ENCODE assay signal across 9 cellular contexts in the genomic region with DNA sequence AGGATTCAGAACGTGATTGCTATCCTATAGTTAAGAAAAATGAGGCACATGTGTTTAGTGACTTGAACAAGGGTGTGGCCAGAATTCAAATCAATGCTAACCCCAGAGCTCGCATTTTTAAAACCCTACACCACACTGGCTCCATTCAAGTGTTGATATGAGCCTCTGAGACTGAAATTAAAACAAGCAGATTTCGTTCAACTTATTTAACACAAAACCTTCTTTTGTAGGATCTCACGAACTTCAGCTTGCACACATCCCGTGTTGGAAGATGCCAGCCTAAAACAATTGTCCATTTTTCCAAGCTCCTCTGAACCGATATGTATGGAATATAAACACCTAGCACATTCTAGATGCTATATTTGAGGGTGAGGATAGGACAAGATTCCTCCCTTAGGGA.
"Had no signal": no experiment of that assay in that cellular context is flagged by ENCODE, and none has a peak within 500 bp of the region (broad histone marks: within the 10 kb centered on the region; RNA-seq: fewer than 3 reads in every experiment).

No MANE protein-coding gene starts in this region.

- H3K9me3 ChIP-seq: HAP-1 had no signal

- H3K4me3 ChIP-seq: GM23248, GM23338, HAP-1 had no signal

- H3K9me3 Mint-ChIP-seq: HFFc6 had no signal

- H3K4me1 Mint-ChIP-seq: H9 had no signal

- H3K36me3 ChIP-seq: HAP-1 had no signal

- H3K4me3 Mint-ChIP-seq: GM23338, H9, HFFc6 had no signal

- H3K27ac ChIP-seq: GM23248 had no signal

- H3K4me1 ChIP-seq: HAP-1 had no signal

- H3K27ac Mint-ChIP-seq: GM23338, H9, HFFc6 had no signal

- DNase-seq: GM23248, GOT3, H7, H9, HCEC 1CT, HFFc6 had no signal

- ATAC-seq: GM23338, HCT116 had no signal
